In genomic region chr15:77940548-77940947, GRCh38 we compare ENCODE assay signal across 1 cellular context.
A peak's percentile ranks its signal among the peaks of the same experiment; 100 is the strongest.
TF ChIP-seq lines count a peak whose summit lies in the region.

No MANE protein-coding gene starts in this region.

TF ChIP-seq in HepG2, 621 proteins besides CTCF, POLR2A, EP300 and RAD21 (continued from another document):
- no peak for TF ChIP-seq ZNF326 (CRISPR knock-in tag; IDR thresholded peaks at IDR 0.05; ENCODE audit: borderline replicate concordance)
- no peak for TF ChIP-seq RFX3 (CRISPR knock-in tag; IDR thresholded peaks at IDR 0.05)
- no peak for TF ChIP-seq FOXP1 (IDR thresholded peaks at IDR 0.05)
- no peak for TF ChIP-seq FOXP1 (CRISPR knock-in tag; IDR thresholded peaks at IDR 0.05)
- no peak for TF ChIP-seq UBTF (CRISPR knock-in tag; IDR thresholded peaks at IDR 0.05)
- no peak for TF ChIP-seq PAWR (CRISPR knock-in tag; IDR thresholded peaks at IDR 0.05; ENCODE audit: borderline replicate concordance)
- TF ChIP-seq ZNF768 (CRISPR knock-in tag; IDR thresholded peaks at IDR 0.05), result peak; percentile 97
- no peak for TF ChIP-seq ZNF274 (CRISPR knock-in tag; IDR thresholded peaks at IDR 0.05)
